ENCODE assay signal across 17 cellular contexts in the genomic region with DNA sequence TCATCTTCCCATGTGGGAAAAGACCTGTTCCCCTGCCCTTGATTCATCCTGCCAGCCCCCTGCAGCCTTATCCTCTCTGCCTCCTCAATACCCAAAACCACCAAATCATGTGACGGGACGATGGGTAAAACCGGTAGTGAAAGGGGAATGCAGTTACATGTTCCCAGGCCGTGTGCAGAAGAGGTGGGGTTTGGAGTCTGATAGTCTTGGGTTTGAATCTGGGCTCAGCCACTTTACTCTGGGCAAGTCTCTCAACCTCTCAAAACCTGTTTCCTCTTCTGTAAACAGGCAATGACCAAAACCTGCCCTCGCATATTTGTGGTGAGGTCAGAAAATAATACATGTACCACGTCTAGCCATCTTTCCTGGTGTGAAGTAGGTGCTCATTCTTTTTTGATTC.
DNase-seq lines count a peak whose midpoint lies in the region; ATAC-seq and TF ChIP-seq lines count a peak whose summit lies in the region.
"Had no signal": no experiment of that assay in that cellular context is flagged by ENCODE, and none has a peak within 500 bp of the region (broad histone marks: within the 10 kb centered on the region; RNA-seq: fewer than 3 reads in every experiment).

No MANE protein-coding gene starts in this region.

- DNase-seq in activated T-cell treated with anti-CD3 and anti-CD28 coated beads, Interleukin-2, amount 50 U/mL, for 72 hours, result no peak
- DNase-seq in activated T-cell treated with anti-CD3 and anti-CD28 coated beads, Interleukin-2, amount 50 U/mL, for 1 hour, result no peak
- peak; percentile 24 for DNase-seq in PC-3
- DNase-seq in spleen, result no peak
- DNase-seq in A172 (ENCODE audit: low spot score), result no peak
- DNase-seq in NCI-H2107 (lab: John Stamatoyannopoulos, UW), result no peak
- DNase-seq: activated CD4-positive, alpha-beta T cell treated with anti-CD3 and anti-CD28 coated beads, Interleukin-2, amount 50 U/mL, for 1 hour; CD4-positive, alpha-beta memory T cell; DMS79 treated with DMSO at 0.1 percent for 48 hours; gastrocnemius medialis; left ventricle myocardium superior; NCI-H146; T1000; trophoblast cell had no signal

- no TSS peak for BruUV-seq in PC-3 (replicated peaks; lab: Mats Ljungman, UMichigan)

- no peak for TF ChIP-seq POLR2A in spleen (IDR thresholded peaks at IDR 0.05)

- ATAC-seq in activated T-cell treated with anti-CD3 and anti-CD28 coated beads, Interleukin-2, amount 50 U/mL, for 72 hours (replicated peaks in 1 of 2), result no peak
- ATAC-seq in HG02981 (IDR thresholded peaks at IDR 0.05; ENCODE audit: unreplicated experiment), result peak; percentile 37
- ATAC-seq in PC-3, result no peak
- ATAC-seq in HG03469 (IDR thresholded peaks at IDR 0.05; ENCODE audit: unreplicated experiment), result no peak
- ATAC-seq: gastrocnemius medialis, left ventricle myocardium superior had no signal

- H3K4me3 ChIP-seq in PC-3 (ENCODE audit: low read length), result no peak overlapping the region
- no peak overlapping the region for H3K4me3 ChIP-seq in spleen
- H3K4me3 ChIP-seq: gastrocnemius medialis had no signal

- H3K36me3 Mint-ChIP-seq in activated T-cell treated with anti-CD3 and anti-CD28 coated beads, Interleukin-2, amount 50 U/mL, for 72 hours (ENCODE audit: insufficient read depth in 2 of 2), result peaks cover 1 to 3% of the 10 kb centered on the region in 2 donors

- H3F3A ChIP-seq in PC-3 (ENCODE audit: low read length, unreplicated experiment), result no peaks in the 10 kb centered on the region

- TF ChIP-seq CTCF in PC-3 (conservative IDR thresholded peaks at IDR 0.05; ENCODE audit: low read depth, low read length) (no peak), spleen (IDR thresholded peaks at IDR 0.05 in 8 of 11, conservative IDR thresholded peaks at IDR 0.05 in 3 of 11) (no peak)

- no peaks in the 10 kb centered on the region for H3K27me3 Mint-ChIP-seq in activated T-cell treated with anti-CD3 and anti-CD28 coated beads, Interleukin-2, amount 50 U/mL, for 72 hours (ENCODE audit: low read depth)
- H3K27me3 Mint-ChIP-seq: CD4-positive, alpha-beta memory T cell had no signal

- WGBS in spleen, 5 donors, result 34 to 53% (median 48%) methylated on average over 6 of the region's 6 CpGs

- intact Hi-C loops in PC-3 (cut with micrococcal nuclease), result no loop called here
- intact Hi-C loops in spleen (cut with DNase I; ENCODE audit: low total_unique reads), result no loop called here

- no peak overlapping the region for H3K9ac ChIP-seq in PC-3 (ENCODE audit: low read length)

- no peaks in the 10 kb centered on the region for H3K9me2 ChIP-seq in PC-3 (replicated peaks; ENCODE audit: low read length)

- H3K4me3 Mint-ChIP-seq in activated T-cell treated with anti-CD3 and anti-CD28 coated beads, Interleukin-2, amount 50 U/mL, for 72 hours, result peak overlapping the region; percentile 7 to 21

- H3K4me1 ChIP-seq in PC-3 (ENCODE audit: insufficient read depth, low read length), result no peaks in the 10 kb centered on the region
- H3K4me1 ChIP-seq in spleen, result peaks cover 0 to 52% (median 33%) of the 10 kb centered on the region in 6 donors

- H3K27ac Mint-ChIP-seq in activated T-cell treated with anti-CD3 and anti-CD28 coated beads, Interleukin-2, amount 50 U/mL, for 72 hours, result no peak overlapping the region

- H3K36me3 ChIP-seq in PC-3 (ENCODE audit: low read depth, low read length) (no peaks in the 10 kb centered on the region), spleen (peaks cover 0 to 83% (median 6%) of the 10 kb centered on the region in 6 donors)
- H3K36me3 ChIP-seq: gastrocnemius medialis had no signal

- CTCF ChIA-PET in PC-3 (lab: Charles Lee), result no interaction called here

- H3K4me1 Mint-ChIP-seq in activated T-cell treated with anti-CD3 and anti-CD28 coated beads, Interleukin-2, amount 50 U/mL, for 72 hours (ENCODE audit: low read depth), result peaks cover 63% of the 10 kb centered on the region

- H3K27me3 ChIP-seq in PC-3 (ENCODE audit: low read length) (no peaks in the 10 kb centered on the region), spleen (replicated peaks in 1 of 7) (no peaks in the 10 kb centered on the region)
- H3K27me3 ChIP-seq: gastrocnemius medialis had no signal

- H3K27ac ChIP-seq in PC-3 (ENCODE audit: low read length) (no peak overlapping the region), spleen (peak overlapping the region in 6 of 8 donors; percentile 14 to 41 (median 38))
- H3K27ac ChIP-seq: gastrocnemius medialis, RWPE1 had no signal

- H2AFZ ChIP-seq in PC-3 (ENCODE audit: low read length), result no peak overlapping the region

- H3K4me2 ChIP-seq in PC-3 (ENCODE audit: low read length), result no peak overlapping the region

- H3K79me2 ChIP-seq in PC-3 (ENCODE audit: low read length), result no peaks in the 10 kb centered on the region

- POLR2A ChIA-PET in PC-3 (lab: Charles Lee; ENCODE audit: unreplicated experiment), result no interaction called here

- H3K9me3 ChIP-seq in PC-3 (ENCODE audit: low read length) (no peaks in the 10 kb centered on the region), spleen (no peaks in the 10 kb centered on the region)
- H3K9me3 ChIP-seq: gastrocnemius medialis had no signal

- H4K20me1 ChIP-seq in PC-3 (ENCODE audit: low read length), result no peaks in the 10 kb centered on the region

- H3K9me3 Mint-ChIP-seq in activated T-cell treated with anti-CD3 and anti-CD28 coated beads, Interleukin-2, amount 50 U/mL, for 72 hours, result no peaks in the 10 kb centered on the region
- H3K9me3 Mint-ChIP-seq: CD4-positive, alpha-beta memory T cell had no signal
